Comparison of ENCODE assay signal across 8 cellular contexts in genomic region chr9:124868511-124869465, GRCh38. TPM values are rescaled to one million over a fixed set of nuclear protein-coding genes. Genes with fewer than 3 reads are reported as not detected.
DNase-seq lines count a peak whose midpoint lies in the region; ATAC-seq and TF ChIP-seq lines count a peak whose summit lies in the region.

No MANE protein-coding gene starts in this region.

- H3K4me1 ChIP-seq in foreskin keratinocyte (peaks cover 18% of the 10 kb centered on the region), neuron (ENCODE audit: insufficient read depth, low read length) (peaks cover 24% of the 10 kb centered on the region)

- H3K27me3 ChIP-seq in foreskin keratinocyte = no peaks in the 10 kb centered on the region
- H3K27me3 ChIP-seq in neuron (ENCODE audit: insufficient read depth, low read length) = no peaks in the 10 kb centered on the region

- peak; percentile 70 for ATAC-seq in GM21825 (IDR thresholded peaks at IDR 0.05; ENCODE audit: unreplicated experiment)
- peak; percentile 80 for ATAC-seq in foreskin keratinocyte

- H2AFZ ChIP-seq in neuron (ENCODE audit: low read depth, low read length) = peak overlapping the region; percentile 84

- H3K36me3 ChIP-seq in neuron (ENCODE audit: insufficient read depth, low read length) = peaks cover 9% of the 10 kb centered on the region

- peak overlapping the region; percentile 98 for H3K27ac ChIP-seq in foreskin keratinocyte

- peak overlapping the region; percentile 90 for H3K4me3 ChIP-seq in neuron (ENCODE audit: low read length)

- peak; percentile 40 for TF ChIP-seq CTCF in foreskin keratinocyte (conservative IDR thresholded peaks at IDR 0.05)

- no peaks in the 10 kb centered on the region for H3K9me3 ChIP-seq in neuron (ENCODE audit: low read length)

- peak; percentile 90 for DNase-seq in ELR (ENCODE audit: low read depth)
- DNase-seq in Kasumi-1 (lab: John Stamatoyannopoulos, UW) = peak; percentile 79 to 84
- DNase-seq in SIG-M5 treated with dmso at 0.1 percent for 504 hours (lab: John Stamatoyannopoulos, UW; ENCODE audit: unreplicated experiment) = peak; percentile 80
- DNase-seq in activated naive CD4-positive, alpha-beta T cell (lab: John Stamatoyannopoulos, UW) = peak; percentile 72 to 87 (median 79)
- peak; percentile 60 to 77 for DNase-seq in foreskin keratinocyte
- peak; percentile 65 for DNase-seq in stromal cell of bone marrow (ENCODE audit: low read depth)

RNA-seq across cellular contexts. Expression of gene ARPC5L, which starts 6.9 kb away (rescaled TPM):
- 67.0 and 74.9 TPM in 2 replicates for total RNA-seq in foreskin keratinocyte
- polyA plus RNA-seq in foreskin keratinocyte = 128 and 129 TPM in 2 replicates

RNA-seq across cellular contexts. Expression of gene RPL35, which starts 7.0 kb away (rescaled TPM):
- total RNA-seq in foreskin keratinocyte = 2,922 and 2,928 TPM in 2 replicates
- 4,502 and 4,687 TPM in 2 replicates for polyA plus RNA-seq in foreskin keratinocyte

RNA-seq across cellular contexts. Expression of gene WDR38, which starts 15.5 kb away (rescaled TPM):
- not detected in 2 replicates for total RNA-seq in foreskin keratinocyte
- not detected in 2 replicates for polyA plus RNA-seq in foreskin keratinocyte

Comparison
In these comparisons a context has a peak if more than half of its experiments do, and no peak if none do; other contexts are left out.
1. Peak in every context shown above with its lines: DNase-seq, ATAC-seq, H3K4me3 ChIP-seq and H3K27ac ChIP-seq.